ENCODE assay signal across 12 cellular contexts in the genomic region with DNA sequence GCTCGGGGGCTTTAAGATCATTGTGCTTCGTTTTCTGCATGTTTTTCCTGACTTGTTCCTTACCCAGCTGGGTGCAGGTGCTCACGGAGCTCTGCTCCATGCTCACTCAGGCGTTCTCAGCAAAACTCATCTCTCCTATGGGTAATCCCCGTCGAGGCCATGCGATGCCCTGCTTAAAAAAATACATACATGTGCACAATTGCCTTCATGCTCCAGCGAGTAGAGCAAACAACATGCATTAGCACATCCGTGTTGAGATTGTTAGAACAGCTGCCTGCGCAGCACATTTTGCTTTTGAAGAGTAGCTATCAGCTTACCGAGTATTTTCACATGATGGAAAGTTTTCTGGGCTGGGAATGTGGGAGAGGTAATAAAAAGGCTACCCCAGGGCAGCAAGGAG. TPM values are rescaled to one million over a fixed set of nuclear protein-coding genes. Genes with fewer than 3 reads are reported as not detected.
DNase-seq lines count a peak whose midpoint lies in the region; ATAC-seq, FAIRE-seq and TF ChIP-seq lines count a peak whose summit lies in the region.
"Had no signal": no experiment of that assay in that cellular context is flagged by ENCODE, and none has a peak within 500 bp of the region (broad histone marks: within the 10 kb centered on the region; RNA-seq: fewer than 3 reads in every experiment).

No MANE protein-coding gene starts in this region.

- no peaks in the 10 kb centered on the region for H3K9me3 Mint-ChIP-seq in H9
- peaks cover 2% of the 10 kb centered on the region for H3K9me3 Mint-ChIP-seq in neural progenitor cell
- H3K9me3 Mint-ChIP-seq: CD8-positive, alpha-beta memory T cell had no signal

- H4K20me1 ChIP-seq in H9 (ENCODE audit: control insufficient read depth, insufficient read depth, insufficient read length) = no peaks in the 10 kb centered on the region
- H4K20me1 ChIP-seq in OCI-LY1 (ENCODE audit: insufficient read depth, low read length) = no peaks in the 10 kb centered on the region
- no peaks in the 10 kb centered on the region for H4K20me1 ChIP-seq in neural progenitor cell (ENCODE audit: low read depth)
- H4K20me1 ChIP-seq in hepatocyte (ENCODE audit: insufficient read depth, poor library complexity, severe bottlenecking) = no peaks in the 10 kb centered on the region

- H3K23me2 ChIP-seq in H9 (ENCODE audit: insufficient read length, low read depth, low read length, poor library complexity, severe bottlenecking) = no peaks in the 10 kb centered on the region

- H3K4me1 ChIP-seq in H9 (ENCODE audit: insufficient read depth, low read length) (no peaks in the 10 kb centered on the region), OCI-LY1 (ENCODE audit: insufficient read depth, low read length, severe bottlenecking) (peaks cover 14% of the 10 kb centered on the region), neural progenitor cell (no peaks in the 10 kb centered on the region), hepatocyte (ENCODE audit: insufficient read depth) (no peaks in the 10 kb centered on the region), BE2C (no peaks in the 10 kb centered on the region; the same call in 1 of the 2 replicates)

- H3K79me2 ChIP-seq in H9 (ENCODE audit: insufficient read depth, low read length) (no peaks in the 10 kb centered on the region), OCI-LY1 (ENCODE audit: insufficient read depth, low read length) (no peaks in the 10 kb centered on the region), neural progenitor cell (ENCODE audit: low read depth) (no peaks in the 10 kb centered on the region), hepatocyte (no peaks in the 10 kb centered on the region)

- H3K27me3 Mint-ChIP-seq in H9 (ENCODE audit: low read depth) (no peaks in the 10 kb centered on the region), neural progenitor cell (ENCODE audit: insufficient read depth, low read depth) (no peaks in the 10 kb centered on the region)
- H3K27me3 Mint-ChIP-seq: CD8-positive, alpha-beta memory T cell had no signal

- H3K79me1 ChIP-seq in H9 (ENCODE audit: insufficient read depth, low read depth, low read length, poor library complexity, severe bottlenecking) = no peaks in the 10 kb centered on the region

- H3K23ac ChIP-seq in H9 (ENCODE audit: insufficient read length, low read depth, low read length) = no peak overlapping the region

- no peak overlapping the region for H4K91ac ChIP-seq in H9 (ENCODE audit: insufficient read length, low read depth, low read length)

- no peak overlapping the region for H3K4ac ChIP-seq in H9 (ENCODE audit: low read depth, low read length)

- no peak overlapping the region for H2BK12ac ChIP-seq in H9 (ENCODE audit: insufficient read length, low read depth, low read length)

- H3K9me3 ChIP-seq in H9 (ENCODE audit: control insufficient read depth, low read depth, low read length) = no peaks in the 10 kb centered on the region
- H3K9me3 ChIP-seq in OCI-LY1 (ENCODE audit: low read length) = no peaks in the 10 kb centered on the region
- no peaks in the 10 kb centered on the region for H3K9me3 ChIP-seq in neural progenitor cell (ENCODE audit: low read depth)
- H3K9me3 ChIP-seq in hepatocyte (ENCODE audit: low read depth) = no peaks in the 10 kb centered on the region
- no peaks in the 10 kb centered on the region for H3K9me3 ChIP-seq in BE2C

- H3K36me3 Mint-ChIP-seq in H9 (ENCODE audit: insufficient read depth in 1 of 3, low read depth in 3 of 3) (peaks cover 43 to 74% (median 69%) of the 10 kb centered on the region in 3 experiments; a peak in 6 of 7 replicates), neural progenitor cell (peaks cover 18% of the 10 kb centered on the region)

- no peak for FAIRE-seq in urothelium cell line (lab: Jason Lieb, UNC)
- FAIRE-seq: H54 had no signal

- H3K4me3 Mint-ChIP-seq in H9 = no peak overlapping the region
- H3K4me3 Mint-ChIP-seq in neural progenitor cell = peak overlapping the region; percentile 54
- H3K4me3 Mint-ChIP-seq: CD8-positive, alpha-beta memory T cell had no signal

- H3F3A ChIP-seq in OCI-LY1 (ENCODE audit: insufficient read depth, low read length) = no peaks in the 10 kb centered on the region
- no peaks in the 10 kb centered on the region for H3F3A ChIP-seq in neural progenitor cell (ENCODE audit: low read depth)

- peak overlapping the region in 2 of 3 experiments; percentile 42 to 58; a peak in 1 of 7 replicates for H3K27ac Mint-ChIP-seq in H9
- H3K27ac Mint-ChIP-seq in neural progenitor cell = peak overlapping the region; percentile 52

- no peak overlapping the region for H3T11ph ChIP-seq in H9 (ENCODE audit: low read length)

- H3K9ac ChIP-seq in H9 (ENCODE audit: extremely low read depth, insufficient read length, low read length) (no peak overlapping the region), OCI-LY1 (ENCODE audit: low read length) (peak overlapping the region; percentile 30; the same call in 1 of the 2 replicates), neural progenitor cell (no peak overlapping the region)

- no peak overlapping the region for H4K5ac ChIP-seq in H9 (ENCODE audit: insufficient read length, low read depth, low read length)

- H2BK5ac ChIP-seq in H9 (ENCODE audit: insufficient read length, low read length) = no peak overlapping the region

- H3K27me3 ChIP-seq in H9 (ENCODE audit: insufficient read depth, low read length) (no peaks in the 10 kb centered on the region), OCI-LY1 (ENCODE audit: insufficient read depth, low read length) (no peaks in the 10 kb centered on the region), neural progenitor cell (no peaks in the 10 kb centered on the region), hepatocyte (no peaks in the 10 kb centered on the region), BE2C (no peaks in the 10 kb centered on the region)

- no peak for ATAC-seq in GM18873 (IDR thresholded peaks at IDR 0.05; ENCODE audit: low FRiP score, unreplicated experiment)

- no peak overlapping the region for H2BK120ac ChIP-seq in H9 (ENCODE audit: low read depth, low read length, poor library complexity, severe bottlenecking)

- H3K4me3 ChIP-seq in OCI-LY1 (ENCODE audit: low read depth, low read length, poor library complexity, severe bottlenecking) (peak overlapping the region; percentile 42), neural progenitor cell (no peak overlapping the region), hepatocyte (no peak overlapping the region), BE2C (ENCODE audit: low read depth, low read length) (no peak overlapping the region)

- no peak overlapping the region for H3K18ac ChIP-seq in H9 (ENCODE audit: insufficient read length, low read depth, low read length)

- no peak overlapping the region for H3K56ac ChIP-seq in H9 (ENCODE audit: insufficient read length, low read depth, low read length)

- no peak overlapping the region for H2BK20ac ChIP-seq in H9 (ENCODE audit: low read depth, low read length, poor library complexity, severe bottlenecking)

- no peak overlapping the region for H2BK15ac ChIP-seq in H9 (ENCODE audit: low read depth, low read length)

- peaks cover 25% of the 10 kb centered on the region; the same call in 1 of the 2 replicates for H3K36me3 ChIP-seq in OCI-LY1 (ENCODE audit: insufficient read depth, low read length)
- H3K36me3 ChIP-seq in neural progenitor cell = no peaks in the 10 kb centered on the region
- H3K36me3 ChIP-seq in hepatocyte (replicated peaks; ENCODE audit: insufficient read depth, low read depth) = no peaks in the 10 kb centered on the region
- H3K36me3 ChIP-seq in BE2C = peaks cover 45% of the 10 kb centered on the region

- no peaks in the 10 kb centered on the region for H3K4me1 Mint-ChIP-seq in H9
- H3K4me1 Mint-ChIP-seq in neural progenitor cell = peaks cover 4% of the 10 kb centered on the region
- H3K4me1 Mint-ChIP-seq: CD8-positive, alpha-beta memory T cell had no signal

- H3K4me2 ChIP-seq in H9 (ENCODE audit: insufficient read depth, insufficient read length, low read length) (no peak overlapping the region), OCI-LY1 (ENCODE audit: low read length) (peak overlapping the region; percentile 51), neural progenitor cell (no peak overlapping the region), hepatocyte (no peak overlapping the region)

- no peak overlapping the region for H2AK5ac ChIP-seq in H9 (ENCODE audit: insufficient read length, low read length)

- H3K14ac ChIP-seq in H9 (ENCODE audit: insufficient read depth, low read length) = no peak overlapping the region

- no peaks in the 10 kb centered on the region for H3K9me2 ChIP-seq in OCI-LY1 (ENCODE audit: low read depth, low read length)
- H3K9me2 ChIP-seq in hepatocyte (replicated peaks; ENCODE audit: insufficient read depth) = no peaks in the 10 kb centered on the region

- no peak for TF ChIP-seq CTCF in H9 (conservative IDR thresholded peaks at IDR 0.05)
- TF ChIP-seq CTCF in OCI-LY1 (IDR thresholded peaks at IDR 0.05; ENCODE audit: low read length) = no peak
- no peak for TF ChIP-seq CTCF in neural progenitor cell (IDR thresholded peaks at IDR 0.05)
- TF ChIP-seq CTCF in hepatocyte (IDR thresholded peaks at IDR 0.05; ENCODE audit: poor library complexity) = no peak
- TF ChIP-seq CTCF in BE2C (IDR thresholded peaks at IDR 0.05; ENCODE audit: low read depth, low read length) = no peak

- H2AFZ ChIP-seq in H9 (ENCODE audit: low read length) (no peak overlapping the region), OCI-LY1 (ENCODE audit: low read length) (0 out of 2 replicates have a peak overlapping the region, but pooled peaks have one; percentile 88), neural progenitor cell (replicated peaks) (no peak overlapping the region), hepatocyte (no peak overlapping the region)

- no peak overlapping the region for H4K8ac ChIP-seq in H9 (replicated peaks; ENCODE audit: insufficient read length, low read depth, low read length)

- no CpG with 5 or more reads among the region's 11 CpGs for WGBS in H9 (ENCODE audit: extremely low coverage, insufficient read length, low lambda C conversion rate)
- 95% methylated on average over 11 of the region's 11 CpGs for WGBS in hepatocyte (ENCODE audit: low lambda C conversion rate, missing lambda C conversion rate)

- DNase-seq in H9 = no peak
- DNase-seq in NCI-H2029 treated with DMSO at 0.1 percent for 48 hours (lab: John Stamatoyannopoulos, UW) = peak; percentile 98
- DNase-seq in neural progenitor cell (ENCODE audit: low spot score) = no peak
- DNase-seq in hepatocyte (ENCODE audit: low spot score) = no peak
- DNase-seq in urothelium cell line (ENCODE audit: low spot score) = no peak
- no peak for DNase-seq in BE2C
- DNase-seq: activated CD4-positive, CD25-positive, alpha-beta regulatory T cell; CD8-positive, alpha-beta memory T cell; Kasumi-1 had no signal

- H3K27ac ChIP-seq in H9 (ENCODE audit: insufficient read length, low read depth, low read length) (no peak overlapping the region), OCI-LY1 (ENCODE audit: low read depth, low read length, poor library complexity, severe bottlenecking) (peak overlapping the region; percentile 71), neural progenitor cell (no peak overlapping the region), hepatocyte (no peak overlapping the region)

RNA-seq across cellular contexts. Expression of a gene that starts 16.2 kb away (rescaled TPM):
- total RNA-seq in H9 (2021) (32.7 and 35.0 TPM in 2 replicates), neural progenitor cell (ENCODE audit: low replicate concordance) (16.6 and 22.9 TPM in 2 replicates), hepatocyte (20.6 and 24.2 TPM in 2 replicates)
- 33.2 and 34.0 TPM in 2 replicates for polyA plus RNA-seq in hepatocyte
- 6.1 TPM for polyA plus RNA-seq in BE2C (2012; ENCODE audit: insufficient read depth, insufficient read length, low read depth)
